8 cellular contexts compared by ENCODE assay signal in the genomic region with DNA sequence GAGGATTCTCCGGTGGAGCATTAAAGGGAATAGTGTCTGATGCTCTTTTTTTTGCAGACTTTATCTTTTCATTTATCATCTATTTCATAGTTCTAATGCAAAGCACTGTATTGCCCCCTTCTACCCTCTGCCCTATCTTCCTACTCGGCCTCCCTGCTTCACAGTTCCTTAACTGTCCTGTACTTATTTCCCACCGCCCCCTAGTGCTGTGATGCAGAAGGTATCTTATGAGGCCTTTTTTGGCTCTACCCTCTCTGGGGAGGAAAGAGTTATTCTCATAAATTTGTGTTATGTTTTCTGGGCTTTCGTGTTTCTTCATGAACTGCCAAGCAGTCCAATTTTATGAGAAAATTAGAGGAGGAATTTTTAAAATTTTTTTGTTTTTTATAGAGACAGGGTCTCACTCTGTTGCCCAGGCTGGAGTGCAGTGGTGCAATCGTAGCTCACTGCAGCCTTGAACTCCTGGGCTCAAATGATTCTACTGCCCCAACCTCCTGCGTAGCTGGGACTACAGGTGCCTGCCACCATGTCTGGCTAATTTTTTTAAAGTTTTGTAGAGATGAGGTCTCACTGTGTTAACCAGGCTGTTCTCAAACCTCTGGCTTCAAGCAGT. TPM values are rescaled to one million over a fixed set of nuclear protein-coding genes. Genes with fewer than 3 reads are reported as not detected.
DNase-seq lines count a peak whose midpoint lies in the region; ATAC-seq, FAIRE-seq and TF ChIP-seq lines count a peak whose summit lies in the region.

No MANE protein-coding gene starts in this region.

- peak overlapping the region in 1 of 2 donors; percentile 88 for H3K27ac ChIP-seq in kidney (ENCODE audit: low read depth in 2 of 2, low read length in 2 of 2)

- no peak for FAIRE-seq in kidney (lab: Jason Lieb, UNC)

- TF ChIP-seq CTCF in Calu3 (IDR thresholded peaks at IDR 0.05; ENCODE audit: unreplicated experiment) (peak; percentile 57), kidney (IDR thresholded peaks at IDR 0.05; ENCODE audit: borderline replicate concordance, extremely low read depth, insufficient read depth) (peak; percentile 48)

- H3K27me3 Mint-ChIP-seq in Calu3 (ENCODE audit: unreplicated experiment): no peaks in the 10 kb centered on the region

- peaks cover 11 to 19% of the 10 kb centered on the region in 2 donors for H3K36me3 ChIP-seq in kidney (ENCODE audit: control insufficient read depth in 1 of 2, insufficient read depth in 2 of 2, low read length in 2 of 2)

- BruUV-seq in Calu3 (replicated peaks; lab: Mats Ljungman, UMichigan): no TSS peak

- H3K27ac Mint-ChIP-seq in Calu3 (ENCODE audit: unreplicated experiment): peak overlapping the region; percentile 91

- H3K9me3 ChIP-seq in kidney (ENCODE audit: control insufficient read depth in 1 of 2, low read length in 2 of 2): no peaks in the 10 kb centered on the region

- intact Hi-C loops in Calu3 (cut with micrococcal nuclease; ENCODE audit: unreplicated experiment) (loop anchor here (1.0 kb wide), 1 partner anchor 73 kb away; no protein-coding TSS in a partner anchor), kidney (cut with DNase I) (no loop called here)

- H3K4me1 ChIP-seq in kidney (ENCODE audit: control insufficient read depth in 1 of 2, insufficient read depth in 1 of 2, low read depth in 1 of 2, low read length in 2 of 2): peaks cover 8 to 14% of the 10 kb centered on the region in 2 donors

- DNase-seq in Calu3 (peak; percentile 56), NCI-H1048 (lab: John Stamatoyannopoulos, UW) (peak; percentile 13), T-helper 1 cell (peak in 3 of 5 donors; percentile 23 to 63 (median 44)), kidney (no peak), putamen (ENCODE audit: low spot score) (no peak)
- DNase-seq in central memory CD4-positive, alpha-beta T cell: peak; percentile 36
- peak; percentile 35 for DNase-seq in stimulated activated CD4-positive, alpha-beta T cell treated with anti-CD3 and anti-CD28 coated beads, Interleukin-2, amount 100 ng/mL, for 4 hours (ENCODE audit: low read depth)

- H3K4me3 ChIP-seq in kidney (ENCODE audit: low read length in 2 of 2): peak overlapping the region; percentile 79 to 100

- H3K9me3 Mint-ChIP-seq in Calu3 (ENCODE audit: low read depth, unreplicated experiment): no peaks in the 10 kb centered on the region

- CTCF ChIA-PET in Calu3 (lab: Charles Lee): no interaction called here

- H3K4me1 Mint-ChIP-seq in Calu3 (ENCODE audit: low read depth, unreplicated experiment): no peaks in the 10 kb centered on the region

- H3K9ac ChIP-seq in kidney (ENCODE audit: low read length in 2 of 2): peak overlapping the region; percentile 31 to 98

- peaks cover 35% of the 10 kb centered on the region for H3K36me3 Mint-ChIP-seq in Calu3 (ENCODE audit: insufficient read depth, unreplicated experiment)

- peak; percentile 44 for ATAC-seq in GM21576 (IDR thresholded peaks at IDR 0.05; ENCODE audit: unreplicated experiment)

- peak overlapping the region; percentile 86 for H3K4me3 Mint-ChIP-seq in Calu3 (ENCODE audit: low read depth, unreplicated experiment)

RNA-seq across cellular contexts. Expression of gene ITFG2, which starts 1.2 kb away (rescaled TPM):
- total RNA-seq in Calu3 (2022): 26.7 and 31.9 TPM in 2 replicates
- 48.2 TPM for total RNA-seq in kidney
- 23.6 TPM for polyA plus RNA-seq in kidney (ENCODE audit: insufficient read depth, low read depth, low replicate concordance)

RNA-seq across cellular contexts. Expression of gene FKBP4, which starts 18.9 kb away (rescaled TPM):
- total RNA-seq in Calu3 (2022) (122 and 145 TPM in 2 replicates), kidney (70.2 TPM)
- polyA plus RNA-seq in kidney (ENCODE audit: insufficient read depth, low read depth, low replicate concordance): 114 TPM

RNA-seq across cellular contexts. Expression of gene NRIP2, which starts 21.2 kb away (rescaled TPM):
- total RNA-seq in Calu3 (2022) (not detected in 2 replicates), kidney (11.7 TPM)
- 15.9 TPM for polyA plus RNA-seq in kidney (ENCODE audit: insufficient read depth, low read depth, low replicate concordance)

RNA-seq across cellular contexts. Expression of gene TEX52, which starts 43.2 kb away (rescaled TPM):
- total RNA-seq in Calu3 (2022) (not detected in 2 replicates), kidney (not detected)
- not detected for polyA plus RNA-seq in kidney (ENCODE audit: insufficient read depth, low read depth, low replicate concordance)

Comparison
In these comparisons a context has a peak if more than half of its experiments do, and no peak if none do; other contexts are left out.
1. DNase-seq: peak in Calu3 (single experiment), NCI-H1048 (single experiment), T-helper 1 cell (3 of 5), central memory CD4-positive, alpha-beta T cell (single experiment) and stimulated activated CD4-positive, alpha-beta T cell treated with anti-CD3 and anti-CD28 coated beads, Interleukin-2, amount 100 ng/mL, for 4 hours (single experiment); none in kidney (single experiment) and putamen (single experiment).
2. RNA of gene NRIP2, which starts 21.2 kb away (total RNA-seq): 11.7 TPM in kidney (single experiment); not detected in Calu3; every median in the first group is over 10 times any median in the second.